ENCODE assay signal across 28 cellular contexts in the genomic region with DNA sequence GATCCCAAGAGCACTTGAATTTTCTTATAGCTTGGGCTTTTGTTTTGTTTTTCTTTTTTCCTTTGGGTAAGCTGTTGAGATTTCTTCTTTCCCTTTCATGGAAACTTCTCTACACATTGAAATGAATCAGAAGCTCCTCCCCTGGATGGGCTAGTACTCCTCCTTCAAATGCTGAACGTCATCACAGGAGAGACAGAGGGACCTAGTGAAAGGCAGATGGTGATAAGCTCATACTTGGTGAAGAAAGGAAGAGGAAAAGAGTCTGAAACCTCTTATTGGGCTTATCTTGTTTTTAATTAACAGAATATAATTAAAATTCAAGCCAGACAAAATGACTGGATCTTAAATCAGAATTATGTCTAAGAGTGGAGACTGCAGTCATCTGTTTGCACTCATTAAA.
DNase-seq lines count a peak whose midpoint lies in the region; ATAC-seq, FAIRE-seq and TF ChIP-seq lines count a peak whose summit lies in the region.
"Had no signal": no experiment of that assay in that cellular context is flagged by ENCODE, and none has a peak within 500 bp of the region (broad histone marks: within the 10 kb centered on the region; RNA-seq: fewer than 3 reads in every experiment).

No MANE protein-coding gene starts in this region.

- DNase-seq in NCI-H2227 (lab: John Stamatoyannopoulos, UW; ENCODE audit: unreplicated experiment) = peak; percentile 18
- DNase-seq in NCI-H2227 treated with DMSO at 0.1 percent for 48 hours (lab: John Stamatoyannopoulos, UW) = no peak
- peak; percentile 7 for DNase-seq in NCI-H82 (lab: John Stamatoyannopoulos, UW)
- no peak for DNase-seq in endothelial cell of umbilical vein (ENCODE audit: low read depth, low spot score)
- no peak for DNase-seq in stimulated activated effector memory CD8-positive, alpha-beta T cell treated with anti-CD3 and anti-CD28 coated beads, Interleukin-12 subunit alpha, Interleukin-12 subunit beta, amount 100 ng/mL, for 72 hours (ENCODE audit: low spot score in 2 of 2)
- DNase-seq in osteoblast (ENCODE audit: insufficient read length, low spot score, missing footprints) = no peak
- no peak for DNase-seq in activated CD8-positive, alpha-beta memory T cell treated with anti-CD3 and anti-CD28 coated beads, Interleukin-2, amount 10 ng/mL, durations not matched to agents 7 days and 5 days
- DNase-seq in NCI-H526 treated with DMSO at 0.1 percent for 48 hours (lab: John Stamatoyannopoulos, UW) = no peak
- DNase-seq: activated CD4-positive, alpha-beta T cell treated with anti-CD3 and anti-CD28 coated beads for 1 hour; activated naive CD8-positive, alpha-beta T cell treated with anti-CD3 and anti-CD28 coated beads for 36 hours; cortex of kidney; foreskin fibroblast; GDM1; hypothalamus; KBM-7; NCI-H2107; NCI-H524 treated with DMSO at 0.1 percent for 48 hours; stimulated activated CD4-positive, alpha-beta T cell treated with anti-CD3 and anti-CD28 coated beads, Interleukin-4, amount 100 ng/mL, for 1 hour had no signal

- H3K27me3 ChIP-seq in endothelial cell of umbilical vein (ENCODE audit: control insufficient read depth in 2 of 2, insufficient read depth in 2 of 2, low read length in 2 of 2) (no peaks in the 10 kb centered on the region), osteoblast (ENCODE audit: insufficient read depth, low read length) (peaks cover 83% of the 10 kb centered on the region)

- peaks cover 16% of the 10 kb centered on the region for H3K36me3 Mint-ChIP-seq in stimulated activated effector memory CD8-positive, alpha-beta T cell treated with anti-CD3 and anti-CD28 coated beads, Interleukin-12 subunit alpha, Interleukin-12 subunit beta, amount 100 ng/mL, for 72 hours
- peaks cover 2% of the 10 kb centered on the region for H3K36me3 Mint-ChIP-seq in activated CD8-positive, alpha-beta memory T cell treated with anti-CD3 and anti-CD28 coated beads, Interleukin-2, amount 10 ng/mL, durations not matched to agents 7 days and 5 days
- H3K36me3 Mint-ChIP-seq: brain had no signal

- H3K9me3 ChIP-seq in endothelial cell of umbilical vein (replicated peaks; ENCODE audit: control insufficient read depth, insufficient read depth, low read length) (no peaks in the 10 kb centered on the region), osteoblast (ENCODE audit: low read depth, low read length) (no peaks in the 10 kb centered on the region)
- H3K9me3 ChIP-seq: BLaER1 treated with 17β-estradiol and CSF1 and Interleukin-3, amounts not matched to agents 10 nM and 100 nM; HAP-1; prostate gland had no signal

- H4K20me1 ChIP-seq in endothelial cell of umbilical vein (replicated peaks; ENCODE audit: control insufficient read depth, extremely low read depth, insufficient read depth, low read length) (no peaks in the 10 kb centered on the region), osteoblast (ENCODE audit: insufficient read depth, low read length) (no peaks in the 10 kb centered on the region)
- H4K20me1 ChIP-seq: BLaER1 treated with 17β-estradiol and CSF1 and Interleukin-3, amounts not matched to agents 10 nM and 100 nM had no signal

- no peak for FAIRE-seq in endothelial cell of umbilical vein (lab: Jason Lieb, UNC)
- FAIRE-seq: D721Med, endometrium had no signal

- H3K79me2 ChIP-seq in endothelial cell of umbilical vein (ENCODE audit: control insufficient read depth, insufficient read depth, low read length) (no peaks in the 10 kb centered on the region), osteoblast (ENCODE audit: insufficient read depth, low read length) (no peaks in the 10 kb centered on the region)

- no peak overlapping the region for H3K4me3 Mint-ChIP-seq in stimulated activated effector memory CD8-positive, alpha-beta T cell treated with anti-CD3 and anti-CD28 coated beads, Interleukin-12 subunit alpha, Interleukin-12 subunit beta, amount 100 ng/mL, for 72 hours
- H3K4me3 Mint-ChIP-seq in activated CD8-positive, alpha-beta memory T cell treated with anti-CD3 and anti-CD28 coated beads, Interleukin-2, amount 10 ng/mL, durations not matched to agents 7 days and 5 days = no peak overlapping the region
- H3K4me3 Mint-ChIP-seq: activated naive CD8-positive, alpha-beta T cell treated with anti-CD3 and anti-CD28 coated beads for 36 hours; brain; nephron; T-helper 2 cell treated with Interferon-gamma antibody and Interleukin-4, amounts not matched to agents 5 μg/mL and 100 μg/mL, for 36 hours had no signal

- H2AFZ ChIP-seq in endothelial cell of umbilical vein (ENCODE audit: low read depth, low read length) = peak overlapping the region; percentile 75
- no peak overlapping the region for H2AFZ ChIP-seq in osteoblast (ENCODE audit: low read length)

- no peaks in the 10 kb centered on the region for H3K36me3 ChIP-seq in endothelial cell of umbilical vein (ENCODE audit: control insufficient read depth in 2 of 2, extremely low read depth in 1 of 2, insufficient read depth in 2 of 2, low read length in 2 of 2)
- no peaks in the 10 kb centered on the region for H3K36me3 ChIP-seq in osteoblast (ENCODE audit: insufficient read depth, low read length)
- H3K36me3 ChIP-seq: BLaER1 treated with 17β-estradiol and CSF1 and Interleukin-3, amounts not matched to agents 10 nM and 100 nM; HAP-1; prostate gland had no signal

- peaks cover 8% of the 10 kb centered on the region for H3K4me1 ChIP-seq in endothelial cell of umbilical vein (ENCODE audit: control insufficient read depth, extremely low read depth, insufficient read depth, low read length)
- H3K4me1 ChIP-seq in osteoblast (ENCODE audit: insufficient read depth, low read length) = no peaks in the 10 kb centered on the region
- H3K4me1 ChIP-seq: BLaER1 treated with 17β-estradiol and CSF1 and Interleukin-3, amounts not matched to agents 10 nM and 100 nM; prostate gland had no signal

- no peak overlapping the region for H3K9ac ChIP-seq in endothelial cell of umbilical vein (replicated peaks; ENCODE audit: extremely low read depth, insufficient read depth, low read length)
- H3K9ac ChIP-seq: BLaER1 treated with 17β-estradiol and CSF1 and Interleukin-3, amounts not matched to agents 10 nM and 100 nM had no signal

- TF ChIP-seq CTCF in endothelial cell of umbilical vein (IDR thresholded peaks at IDR 0.05; ENCODE audit: extremely low read depth in 1 of 2, insufficient read depth in 1 of 2, low read depth in 1 of 2, low read length in 2 of 2) (no peak), osteoblast (IDR thresholded peaks at IDR 0.05; ENCODE audit: extremely low read depth, low read depth, low read length) (no peak)

- no peaks in the 10 kb centered on the region for H3K9me1 ChIP-seq in endothelial cell of umbilical vein (replicated peaks; ENCODE audit: control insufficient read depth, extremely low read depth, insufficient read depth, low read length)

- CTCF ChIA-PET in endothelial cell of umbilical vein (lab: Charles Lee) = interaction anchor here (0.7 to 13.7 kb wide), 7 partner anchors 9 to 237 kb away, joined by 3 to 289 read pairs (median 3); no protein-coding TSS in a partner anchor
- CTCF ChIA-PET in activated CD8-positive, alpha-beta memory T cell treated with anti-CD3 and anti-CD28 coated beads, Interleukin-2, amount 10 ng/mL, durations not matched to agents 7 days and 5 days (lab: Charles Lee) = interaction anchor here (1.4 kb wide), 1 partner anchor 10 kb away, joined by 4 read pairs; no protein-coding TSS in a partner anchor

- no TSS peak for BruUV-seq in endothelial cell of umbilical vein (replicated peaks; lab: Mats Ljungman, UMichigan)

- POLR2A ChIA-PET in endothelial cell of umbilical vein (lab: Charles Lee) = no interaction called here

- peaks cover 17% of the 10 kb centered on the region for H3K4me1 Mint-ChIP-seq in stimulated activated effector memory CD8-positive, alpha-beta T cell treated with anti-CD3 and anti-CD28 coated beads, Interleukin-12 subunit alpha, Interleukin-12 subunit beta, amount 100 ng/mL, for 72 hours
- no peaks in the 10 kb centered on the region for H3K4me1 Mint-ChIP-seq in activated CD8-positive, alpha-beta memory T cell treated with anti-CD3 and anti-CD28 coated beads, Interleukin-2, amount 10 ng/mL, durations not matched to agents 7 days and 5 days
- H3K4me1 Mint-ChIP-seq: brain, nephron had no signal

- ATAC-seq in stimulated activated effector memory CD8-positive, alpha-beta T cell treated with anti-CD3 and anti-CD28 coated beads, Interleukin-12 subunit alpha, Interleukin-12 subunit beta, amount 100 ng/mL, for 72 hours = no peak
- no peak for ATAC-seq in activated CD8-positive, alpha-beta memory T cell treated with anti-CD3 and anti-CD28 coated beads, Interleukin-2, amount 10 ng/mL, durations not matched to agents 7 days and 5 days
- ATAC-seq: Panc1 had no signal

- no peak overlapping the region for H3K27ac ChIP-seq in endothelial cell of umbilical vein (ENCODE audit: insufficient read depth, low read depth, low read length)
- H3K27ac ChIP-seq in osteoblast (ENCODE audit: low read depth, low read length) = no peak overlapping the region
- H3K27ac ChIP-seq: BLaER1 treated with 17β-estradiol and CSF1 and Interleukin-3, amounts not matched to agents 10 nM and 100 nM; prostate gland; skin epidermis had no signal

- H3K9me3 Mint-ChIP-seq in stimulated activated effector memory CD8-positive, alpha-beta T cell treated with anti-CD3 and anti-CD28 coated beads, Interleukin-12 subunit alpha, Interleukin-12 subunit beta, amount 100 ng/mL, for 72 hours = no peaks in the 10 kb centered on the region
- no peaks in the 10 kb centered on the region for H3K9me3 Mint-ChIP-seq in activated CD8-positive, alpha-beta memory T cell treated with anti-CD3 and anti-CD28 coated beads, Interleukin-2, amount 10 ng/mL, durations not matched to agents 7 days and 5 days (ENCODE audit: low read depth)
- H3K9me3 Mint-ChIP-seq: activated naive CD8-positive, alpha-beta T cell treated with anti-CD3 and anti-CD28 coated beads for 36 hours; brain; nephron; T-helper 2 cell treated with Interferon-gamma antibody and Interleukin-4, amounts not matched to agents 5 μg/mL and 100 μg/mL, for 36 hours had no signal

- dilution Hi-C loops in endothelial cell of umbilical vein (cut with MboI; ENCODE audit: extremely low pct_ligation_motif_present, low sequenced_read_pairs) = no loop called here

- H3K4me3 ChIP-seq in endothelial cell of umbilical vein (replicated peaks in 1 of 3; ENCODE audit: insufficient read depth in 1 of 3, low read depth in 1 of 3, low read length in 3 of 3) (no peak overlapping the region), osteoblast (ENCODE audit: insufficient read depth, low read length) (no peak overlapping the region)
- H3K4me3 ChIP-seq: BLaER1 treated with 17β-estradiol and CSF1 and Interleukin-3, amounts not matched to agents 10 nM and 100 nM; HAP-1; prostate gland; skin epidermis had no signal

- H3K4me2 ChIP-seq in endothelial cell of umbilical vein (ENCODE audit: insufficient read depth, low read length) = no peak overlapping the region
- no peak overlapping the region for H3K4me2 ChIP-seq in osteoblast (ENCODE audit: insufficient read depth, low read length)
- H3K4me2 ChIP-seq: BLaER1 treated with 17β-estradiol and CSF1 and Interleukin-3, amounts not matched to agents 10 nM and 100 nM had no signal

- H3K27me3 Mint-ChIP-seq in activated CD8-positive, alpha-beta memory T cell treated with anti-CD3 and anti-CD28 coated beads, Interleukin-2, amount 10 ng/mL, durations not matched to agents 7 days and 5 days = no peaks in the 10 kb centered on the region
- H3K27me3 Mint-ChIP-seq: activated naive CD8-positive, alpha-beta T cell treated with anti-CD3 and anti-CD28 coated beads for 36 hours had no signal

- peak overlapping the region; percentile 30 for H3K27ac Mint-ChIP-seq in stimulated activated effector memory CD8-positive, alpha-beta T cell treated with anti-CD3 and anti-CD28 coated beads, Interleukin-12 subunit alpha, Interleukin-12 subunit beta, amount 100 ng/mL, for 72 hours
- H3K27ac Mint-ChIP-seq in activated CD8-positive, alpha-beta memory T cell treated with anti-CD3 and anti-CD28 coated beads, Interleukin-2, amount 10 ng/mL, durations not matched to agents 7 days and 5 days = no peak overlapping the region
- H3K27ac Mint-ChIP-seq: activated naive CD8-positive, alpha-beta T cell treated with anti-CD3 and anti-CD28 coated beads for 36 hours; brain; nephron; T-helper 2 cell treated with Interferon-gamma antibody and Interleukin-4, amounts not matched to agents 5 μg/mL and 100 μg/mL, for 36 hours had no signal

- no peak for TF ChIP-seq POLR2A in endothelial cell of umbilical vein (IDR thresholded peaks at IDR 0.05; ENCODE audit: low read depth, low read length)

- intact Hi-C loops in endothelial cell of umbilical vein (cut with micrococcal nuclease) = no loop called here

Comparison
In these comparisons a context has a peak if more than half of its experiments do, and no peak if none do; other contexts are left out.
1. DNase-seq: peak in NCI-H2227 (single experiment) and NCI-H82 (single experiment); none in NCI-H2227 treated with DMSO at 0.1 percent for 48 hours (single experiment), endothelial cell of umbilical vein (single experiment), stimulated activated effector memory CD8-positive, alpha-beta T cell treated with anti-CD3 and anti-CD28 coated beads, Interleukin-12 subunit alpha, Interleukin-12 subunit beta, amount 100 ng/mL, for 72 hours (0 of 2), osteoblast (single experiment), activated CD8-positive, alpha-beta memory T cell treated with anti-CD3 and anti-CD28 coated beads, Interleukin-2, amount 10 ng/mL, durations not matched to agents 7 days and 5 days (single experiment) and NCI-H526 treated with DMSO at 0.1 percent for 48 hours (single experiment).